8 cellular contexts compared by ENCODE assay signal in genomic region chr12:48795550-48796455, GRCh38. TPM values are rescaled to one million over a fixed set of nuclear protein-coding genes. Genes with fewer than 3 reads are reported as not detected.
DNase-seq lines count a peak whose midpoint lies in the region; ATAC-seq, FAIRE-seq and TF ChIP-seq lines count a peak whose summit lies in the region.

No MANE protein-coding gene starts in this region.

- H3K27ac ChIP-seq in C4-2B, result no peak overlapping the region

- no peak overlapping the region for H3K4me3 ChIP-seq in choroid plexus epithelial cell (ENCODE audit: low read depth, low read length)

- peak; percentile 93 for TF ChIP-seq CTCF in C4-2B (conservative IDR thresholded peaks at IDR 0.05)
- TF ChIP-seq CTCF in activated B cell treated with CpG ODN at 0.5 μM for 24 hours (IDR thresholded peaks at IDR 0.05), result peak; percentile 44
- peak; percentile 94 for TF ChIP-seq CTCF in choroid plexus epithelial cell (conservative IDR thresholded peaks at IDR 0.05; ENCODE audit: low read depth, low read length)

- H3K9me3 Mint-ChIP-seq in activated B cell treated with CpG ODN at 0.5 μM for 24 hours, result no peaks in the 10 kb centered on the region

- ATAC-seq in activated B cell treated with CpG ODN at 0.5 μM for 24 hours (ENCODE audit: low read depth), result peak; percentile 85
- ATAC-seq in GM18498 (IDR thresholded peaks at IDR 0.05; ENCODE audit: unreplicated experiment), result no peak

- CTCF ChIA-PET in activated B cell treated with CpG ODN at 0.5 μM for 24 hours (lab: Charles Lee), result interaction anchor here (0.9 to 6.1 kb wide), 9 partner anchors 15 to 192 kb away, joined by 3 to 119 read pairs (median 4); no protein-coding TSS in a partner anchor

- intact Hi-C loops in activated B cell treated with CpG ODN at 0.5 μM for 24 hours (cut with micrococcal nuclease), result loop anchor here (1.0 to 2.0 kb wide), 2 partner anchors 43 to 253 kb away; no protein-coding TSS in a partner anchor

- H3K4me1 Mint-ChIP-seq in activated B cell treated with CpG ODN at 0.5 μM for 24 hours, result peaks cover 6% of the 10 kb centered on the region

- H3K27ac Mint-ChIP-seq in activated B cell treated with CpG ODN at 0.5 μM for 24 hours, result no peak overlapping the region

- no peaks in the 10 kb centered on the region for H3K36me3 Mint-ChIP-seq in activated B cell treated with CpG ODN at 0.5 μM for 24 hours (ENCODE audit: low read depth)

- no peak overlapping the region for H3K4me3 Mint-ChIP-seq in activated B cell treated with CpG ODN at 0.5 μM for 24 hours

- DNase-seq in H54 (ENCODE audit: insufficient read length, low spot score), result peak; percentile 89
- DNase-seq in NCI-H2171 treated with DMSO at 0.1 percent for 48 hours (lab: John Stamatoyannopoulos, UW), result peak; percentile 66
- peak; percentile 42 for DNase-seq in activated B cell treated with CpG ODN at 0.5 μM for 24 hours
- peak; percentile 83 for DNase-seq in choroid plexus epithelial cell (ENCODE audit: low read depth)
- peak; percentile 79 for DNase-seq in kidney tubule cell (ENCODE audit: low spot score)
- peak; percentile 51 to 61 for DNase-seq in stimulated activated CD4-positive, alpha-beta T cell treated with anti-CD3 and anti-CD28 coated beads, Interleukin-2, amount 100 ng/mL, for 48 hours

- POLR2A ChIA-PET in activated B cell treated with CpG ODN at 0.5 μM for 24 hours (lab: Charles Lee), result interaction anchor here (0.8 to 1.0 kb wide), 2 partner anchors 26 to 42 kb away, joined by 3 to 14 read pairs; no protein-coding TSS in a partner anchor

- TF ChIP-seq POLR2A in H54 (IDR thresholded peaks at IDR 0.05; ENCODE audit: low read depth, low read length), result no peak

- H3K27me3 Mint-ChIP-seq in activated B cell treated with CpG ODN at 0.5 μM for 24 hours, result peaks cover 7% of the 10 kb centered on the region

- FAIRE-seq in H54 (lab: Jason Lieb, UNC), result peak; percentile 38

RNA-seq across cellular contexts. Expression of gene ADCY6, which starts 6.9 kb away (rescaled TPM):
- total RNA-seq in activated B cell treated with CpG ODN at 0.5 μM for 24 hours, result 0.37 and 0.60 TPM in 2 replicates

RNA-seq across cellular contexts. Expression of gene CACNB3, which starts 22.5 kb away (rescaled TPM):
- 1.9 and 2.1 TPM in 2 replicates for total RNA-seq in activated B cell treated with CpG ODN at 0.5 μM for 24 hours

RNA-seq across cellular contexts. Expression of gene DDX23, which starts 56.2 kb away (rescaled TPM):
- 116 and 118 TPM in 2 replicates for total RNA-seq in activated B cell treated with CpG ODN at 0.5 μM for 24 hours

Comparison
In these comparisons a context has a peak if more than half of its experiments do, and no peak if none do; other contexts are left out.
1. CTCF ChIP-seq: peak in every context shown above with its lines; median percentile 94 in choroid plexus epithelial cell; 93 in C4-2B; 44 in activated B cell treated with CpG ODN at 0.5 μM for 24 hours.